In genomic region chr2:80687524-80687923, GRCh38 we compare ENCODE assay signal across 28 cellular contexts.
"Had no signal": no experiment of that assay in that cellular context is flagged by ENCODE, and none has a peak within 500 bp of the region (broad histone marks: within the 10 kb centered on the region; RNA-seq: fewer than 3 reads in every experiment).

No MANE protein-coding gene starts in this region.

- H3K36me3 ChIP-seq: adrenal gland, esophagus muscularis mucosa, gastrocnemius medialis, heart left ventricle had no signal

- DNase-seq: activated CD4-positive, alpha-beta T cell treated with anti-CD3 and anti-CD28 coated beads for 48 hours; activated CD4-positive, alpha-beta T cell treated with anti-CD3 and anti-CD28 coated beads, Interleukin-2, amount 50 U/mL, for 1 hour; activated CD4-positive, alpha-beta T cell treated with anti-CD3 and anti-CD28 coated beads, Interleukin-2, amount 50 U/mL, for 48 hours; activated CD8-positive, alpha-beta memory T cell treated with anti-CD3 and anti-CD28 coated beads for 24 hours; activated CD8-positive, alpha-beta T cell treated with anti-CD3 and anti-CD28 coated beads for 36 hours; activated effector memory CD4-positive, alpha-beta T cell treated with anti-CD3 and anti-CD28 coated beads, Interleukin-2, amount 50 U/mL, for 16 hours; activated naive CD4-positive, alpha-beta T cell treated with anti-CD3 and anti-CD28 coated beads for 36 hours; activated naive CD8-positive, alpha-beta T cell treated with anti-CD3 and anti-CD28 coated beads for 36 hours; activated naive CD8-positive, alpha-beta T cell treated with anti-CD3 and anti-CD28 coated beads, Interleukin-2, amount 50 U/mL, for 24 hours; activated T-cell treated with anti-CD3 and anti-CD28 coated beads, Interleukin-2, amount 50 U/mL, for 1 hour; activated T-cell treated with anti-CD3 and anti-CD28 coated beads, Interleukin-2, amount 50 U/mL, for 48 hours; adrenal gland; amygdala; aorta; body of pancreas; caudate nucleus; cortex of kidney; dermis blood vessel endothelial cell; effector CD4-positive, alpha-beta T cell; effector memory CD8-positive, alpha-beta T cell; erythroblast; foreskin keratinocyte; gastrocnemius medialis; glutamatergic neuron; heart left ventricle; T-helper 2 cell had no signal

- H3K27ac ChIP-seq: adrenal gland, body of pancreas, esophagus muscularis mucosa, foreskin keratinocyte, gastrocnemius medialis, heart left ventricle had no signal

- ATAC-seq: activated CD8-positive, alpha-beta T cell treated with anti-CD3 and anti-CD28 coated beads for 36 hours; activated naive CD8-positive, alpha-beta T cell treated with anti-CD3 and anti-CD28 coated beads, Interleukin-2, amount 50 U/mL, for 24 hours; body of pancreas; effector memory CD8-positive, alpha-beta T cell; foreskin keratinocyte; gastrocnemius medialis; heart left ventricle had no signal

- FAIRE-seq: colon had no signal

- H3K4me3 ChIP-seq: adrenal gland, body of pancreas, esophagus muscularis mucosa, gastrocnemius medialis, heart left ventricle had no signal

- H3K9me3 ChIP-seq: adrenal gland, body of pancreas, esophagus muscularis mucosa, gastrocnemius medialis had no signal

- H3K4me1 ChIP-seq: adrenal gland, body of pancreas, esophagus muscularis mucosa, foreskin keratinocyte, gastrocnemius medialis, heart left ventricle had no signal

- H3K27me3 ChIP-seq: adrenal gland, body of pancreas, esophagus muscularis mucosa, foreskin keratinocyte, gastrocnemius medialis, heart left ventricle had no signal
